16 cellular contexts compared by ENCODE assay signal in the genomic region with DNA sequence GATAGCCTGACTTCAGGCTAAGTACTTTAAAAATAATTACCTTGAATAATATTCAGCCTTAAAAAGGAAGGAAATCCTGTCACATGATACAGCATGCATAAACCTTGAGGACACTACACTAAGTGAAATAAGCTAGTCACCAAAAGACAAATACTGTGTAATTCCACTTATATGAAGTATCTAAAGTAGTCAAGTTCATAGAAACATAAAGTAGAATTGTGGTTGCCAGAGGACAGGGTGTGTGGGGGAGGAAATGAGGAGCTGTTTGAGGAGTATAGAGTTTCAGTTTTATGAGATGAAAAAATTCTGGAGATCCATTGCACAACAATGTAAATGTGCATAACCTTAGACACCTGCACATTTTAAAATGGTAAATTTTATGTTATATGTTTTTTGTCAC. TPM values are rescaled to one million over a fixed set of nuclear protein-coding genes. Genes with fewer than 3 reads are reported as not detected.
A peak's percentile ranks its signal among the peaks of the same experiment; 100 is the strongest.
DNase-seq lines count a peak whose midpoint lies in the region; ATAC-seq and TF ChIP-seq lines count a peak whose summit lies in the region.
"Had no signal": no experiment of that assay in that cellular context is flagged by ENCODE, and none has a peak within 500 bp of the region (broad histone marks: within the 10 kb centered on the region; RNA-seq: fewer than 3 reads in every experiment).

No MANE protein-coding gene starts in this region.

- H3K36me3 Mint-ChIP-seq in CD4-positive, alpha-beta memory T cell: no peaks in the 10 kb centered on the region
- H3K36me3 Mint-ChIP-seq in activated naive CD4-positive, alpha-beta T cell treated with anti-CD3 and anti-CD28 coated beads, Interleukin-2, amount 10 ng/mL, durations not matched to agents 7 days and 5 days: no peaks in the 10 kb centered on the region
- H3K36me3 Mint-ChIP-seq: activated naive CD4-positive, alpha-beta T cell treated with anti-CD3 and anti-CD28 coated beads, Interleukin-2, amount 50 U/mL, for 24 hours; CD8-positive, alpha-beta T cell; naive B cell had no signal

- DNase-seq in CD4-positive, alpha-beta memory T cell: no peak
- DNase-seq in ELR (ENCODE audit: low read depth) (peak; percentile 1), NCI-H69 (lab: John Stamatoyannopoulos, UW) (peak; percentile 11), epithelial cell of esophagus (ENCODE audit: low read depth) (peak; percentile 14)
- no peak for DNase-seq in activated naive CD4-positive, alpha-beta T cell treated with anti-CD3 and anti-CD28 coated beads, Interleukin-2, amount 10 ng/mL, durations not matched to agents 7 days and 5 days
- DNase-seq: CD8-positive, alpha-beta T cell; head of caudate nucleus; left cardiac atrium; naive B cell; NCI-H2107; right lobe of liver had no signal

- no peaks in the 10 kb centered on the region for H3K36me3 ChIP-seq in CD4-positive, alpha-beta memory T cell (ENCODE audit: insufficient read depth, low read length)
- H3K36me3 ChIP-seq: right lobe of liver had no signal

- H3K27ac Mint-ChIP-seq in CD4-positive, alpha-beta memory T cell: peak overlapping the region in 4 of 7 donors; percentile 4 to 66 (median 14)
- H3K27ac Mint-ChIP-seq in activated naive CD4-positive, alpha-beta T cell treated with anti-CD3 and anti-CD28 coated beads, Interleukin-2, amount 10 ng/mL, durations not matched to agents 7 days and 5 days: no peak overlapping the region
- H3K27ac Mint-ChIP-seq: activated naive CD4-positive, alpha-beta T cell treated with anti-CD3 and anti-CD28 coated beads, Interleukin-2, amount 50 U/mL, for 24 hours; CD8-positive, alpha-beta T cell; IgD-negative memory B cell had no signal

- no peaks in the 10 kb centered on the region for H3K9me3 ChIP-seq in CD4-positive, alpha-beta memory T cell (ENCODE audit: control insufficient read depth in 1 of 2, low read length in 2 of 2)
- H3K9me3 ChIP-seq: right lobe of liver had no signal

- H3K4me1 Mint-ChIP-seq in CD4-positive, alpha-beta memory T cell: peaks cover 7 to 28% (median 14%) of the 10 kb centered on the region in 4 donors
- peaks cover 24% of the 10 kb centered on the region for H3K4me1 Mint-ChIP-seq in activated naive CD4-positive, alpha-beta T cell treated with anti-CD3 and anti-CD28 coated beads, Interleukin-2, amount 10 ng/mL, durations not matched to agents 7 days and 5 days

- H3K27me3 ChIP-seq in CD4-positive, alpha-beta memory T cell (ENCODE audit: insufficient read depth, low read length): no peaks in the 10 kb centered on the region
- H3K27me3 ChIP-seq: right lobe of liver had no signal

- H3K9me3 Mint-ChIP-seq in CD4-positive, alpha-beta memory T cell: no peaks in the 10 kb centered on the region
- H3K9me3 Mint-ChIP-seq in activated naive CD4-positive, alpha-beta T cell treated with anti-CD3 and anti-CD28 coated beads, Interleukin-2, amount 10 ng/mL, durations not matched to agents 7 days and 5 days: peaks cover 4% of the 10 kb centered on the region
- H3K9me3 Mint-ChIP-seq: activated naive CD4-positive, alpha-beta T cell treated with anti-CD3 and anti-CD28 coated beads, Interleukin-2, amount 50 U/mL, for 24 hours; CD8-positive, alpha-beta T cell; IgD-negative memory B cell; naive B cell had no signal

- peaks cover 19% of the 10 kb centered on the region for H3K4me1 ChIP-seq in CD4-positive, alpha-beta memory T cell (ENCODE audit: insufficient read depth, low read length)

- CTCF ChIA-PET in CD4-positive, alpha-beta memory T cell (lab: Charles Lee; ENCODE audit: partially characterized antibody): interaction anchor here (0.7 to 2.1 kb wide), 6 partner anchors 319 to 1802 kb away, joined by 3 to 12 read pairs (median 4); a partner anchor contains a TSS
- CTCF ChIA-PET in activated naive CD4-positive, alpha-beta T cell treated with anti-CD3 and anti-CD28 coated beads, Interleukin-2, amount 10 ng/mL, durations not matched to agents 7 days and 5 days (lab: Charles Lee): interaction anchor here (1.0 to 2.2 kb wide), 5 partner anchors 322 to 1255 kb away, joined by 3 to 4 read pairs (median 4); a partner anchor contains a TSS

- no peak for ATAC-seq in GM18907 (IDR thresholded peaks at IDR 0.05; ENCODE audit: unreplicated experiment)
- ATAC-seq in HG03045 (IDR thresholded peaks at IDR 0.05; ENCODE audit: unreplicated experiment): no peak
- ATAC-seq: CD8-positive, alpha-beta T cell; left cardiac atrium had no signal

- peak overlapping the region in 3 of 8 donors; percentile 13 to 47 (median 23) for H3K4me3 Mint-ChIP-seq in CD4-positive, alpha-beta memory T cell
- H3K4me3 Mint-ChIP-seq in activated naive CD4-positive, alpha-beta T cell treated with anti-CD3 and anti-CD28 coated beads, Interleukin-2, amount 10 ng/mL, durations not matched to agents 7 days and 5 days: no peak overlapping the region
- H3K4me3 Mint-ChIP-seq: activated naive CD4-positive, alpha-beta T cell treated with anti-CD3 and anti-CD28 coated beads, Interleukin-2, amount 50 U/mL, for 24 hours; CD8-positive, alpha-beta T cell had no signal

- TF ChIP-seq CTCF in epithelial cell of esophagus (IDR thresholded peaks at IDR 0.05; ENCODE audit: insufficient read depth, low read depth, low read length, missing control alignments): no peak

- no peak overlapping the region for H3K27ac ChIP-seq in CD4-positive, alpha-beta memory T cell (ENCODE audit: low read depth, low read length)
- H3K27ac ChIP-seq: right lobe of liver had no signal

- H3K4me3 ChIP-seq in CD4-positive, alpha-beta memory T cell (ENCODE audit: low read length in 2 of 2): no peak overlapping the region
- no peak overlapping the region for H3K4me3 ChIP-seq in epithelial cell of esophagus (ENCODE audit: low read length)
- H3K4me3 ChIP-seq: right lobe of liver had no signal

- intact Hi-C loops in CD4-positive, alpha-beta memory T cell (cut with micrococcal nuclease): loop anchor here (10.0 kb wide), 2 partner anchors 1316 to 1946 kb away; no protein-coding TSS in a partner anchor

- H3K27me3 Mint-ChIP-seq in CD4-positive, alpha-beta memory T cell: peaks cover 0 to 1% of the 10 kb centered on the region in 2 donors
- H3K27me3 Mint-ChIP-seq in activated naive CD4-positive, alpha-beta T cell treated with anti-CD3 and anti-CD28 coated beads, Interleukin-2, amount 10 ng/mL, durations not matched to agents 7 days and 5 days: no peaks in the 10 kb centered on the region
- H3K27me3 Mint-ChIP-seq: IgD-negative memory B cell, naive B cell had no signal

- POLR2A ChIA-PET in CD4-positive, alpha-beta memory T cell (lab: Charles Lee; ENCODE audit: partially characterized antibody): interaction anchor here (1.3 kb wide), 1 partner anchor 112 kb away, joined by 6 read pairs; a partner anchor contains a TSS

RNA-seq across cellular contexts. Expression of a gene that starts 5.6 kb away (rescaled TPM):
- total RNA-seq in CD4-positive, alpha-beta memory T cell: under 1 TPM; 0.47 to 0.84 TPM
- not detected for polyA plus RNA-seq in CD4-positive, alpha-beta memory T cell
- total RNA-seq: CD8-positive, alpha-beta T cell; epithelial cell of proximal tubule had no signal

Comparison
In these comparisons a context has a peak if more than half of its experiments do, and no peak if none do; other contexts are left out.
1. DNase-seq: peak in ELR (single experiment), NCI-H69 (single experiment) and epithelial cell of esophagus (single experiment); none in CD4-positive, alpha-beta memory T cell (0 of 5) and activated naive CD4-positive, alpha-beta T cell treated with anti-CD3 and anti-CD28 coated beads, Interleukin-2, amount 10 ng/mL, durations not matched to agents 7 days and 5 days (single experiment).